ENCODE assay signal across 1 cellular context in the genomic region with DNA sequence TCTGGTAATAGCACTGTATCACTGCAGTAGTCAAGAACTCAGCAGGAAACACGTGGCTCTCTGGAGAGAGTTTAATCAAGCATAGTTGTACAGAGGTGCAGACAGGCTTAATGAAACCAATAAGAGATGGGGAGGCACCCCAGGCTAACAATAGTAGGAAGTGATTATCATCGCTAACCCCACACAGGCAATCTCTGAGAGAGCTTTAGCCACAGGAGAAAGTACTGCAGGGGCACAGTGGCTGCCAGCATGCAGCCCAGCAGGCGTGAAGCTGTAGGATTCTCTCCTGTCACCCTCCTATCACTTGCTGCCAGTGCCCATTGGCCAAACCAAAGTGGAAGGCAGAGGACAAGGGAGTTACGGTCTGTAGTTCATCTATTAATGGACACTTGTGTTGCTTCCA.
TF ChIP-seq lines count a peak whose summit lies in the region.

No MANE protein-coding gene starts in this region.

TF ChIP-seq in H1, 55 proteins besides CTCF, POLR2A, EP300 and RAD21 (continued from another document):
- TF ChIP-seq ATF3 (IDR thresholded peaks at IDR 0.05; ENCODE audit: insufficient read depth, low read depth, low read length) (no peak), CREB1 (IDR thresholded peaks at IDR 0.05) (no peak), SRF (IDR thresholded peaks at IDR 0.05; ENCODE audit: low read depth, low read length) (no peak), SP4 (IDR thresholded peaks at IDR 0.05; ENCODE audit: low read length) (no peak), CBX8 (IDR thresholded peaks at IDR 0.05; ENCODE audit: borderline replicate concordance, low read depth, low read length) (no peak), POU5F1 (IDR thresholded peaks at IDR 0.05; ENCODE audit: low read depth, low read length) (no peak), RFX5 (IDR thresholded peaks at IDR 0.05; ENCODE audit: borderline replicate concordance, low read depth, low read length) (no peak), SIX5 (IDR thresholded peaks at IDR 0.05; ENCODE audit: low read depth, low read length) (no peak), HDAC2 (IDR thresholded peaks at IDR 0.05; ENCODE audit: borderline replicate concordance in 1 of 2, low read depth in 2 of 2, low read length in 2 of 2) (no peak), GTF2F1 (IDR thresholded peaks at IDR 0.05; ENCODE audit: borderline replicate concordance, low read depth, low read length) (no peak)
- TF ChIP-seq, protein P1, sequence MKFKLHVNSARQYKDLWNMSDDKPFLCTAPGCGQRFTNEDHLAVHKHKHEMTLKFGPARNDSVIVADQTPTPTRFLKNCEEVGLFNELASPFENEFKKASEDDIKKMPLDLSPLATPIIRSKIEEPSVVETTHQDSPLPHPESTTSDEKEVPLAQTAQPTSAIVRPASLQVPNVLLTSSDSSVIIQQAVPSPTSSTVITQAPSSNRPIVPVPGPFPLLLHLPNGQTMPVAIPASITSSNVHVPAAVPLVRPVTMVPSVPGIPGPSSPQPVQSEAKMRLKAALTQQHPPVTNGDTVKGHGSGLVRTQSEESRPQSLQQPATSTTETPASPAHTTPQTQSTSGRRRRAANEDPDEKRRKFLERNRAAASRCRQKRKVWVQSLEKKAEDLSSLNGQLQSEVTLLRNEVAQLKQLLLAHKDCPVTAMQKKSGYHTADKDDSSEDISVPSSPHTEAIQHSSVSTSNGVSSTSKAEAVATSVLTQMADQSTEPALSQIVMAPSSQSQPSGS (IDR thresholded peaks at IDR 0.05; ENCODE audit: low read length), result no peak
